24 cellular contexts compared by ENCODE assay signal in genomic region chr15:62296756-62297507, GRCh38.
"Had no signal": no experiment of that assay in that cellular context is flagged by ENCODE, and none has a peak within 500 bp of the region (broad histone marks: within the 10 kb centered on the region; RNA-seq: fewer than 3 reads in every experiment).

No MANE protein-coding gene starts in this region.

- ATAC-seq: body of pancreas; foreskin keratinocyte; left cardiac atrium; stimulated activated memory B cell treated with anti-CD40 and anti-IgM and Interleukin-4, amounts not matched to agents 10 μg/mL and 1 μg/mL and 100 μg/mL, for 72 hours had no signal

- DNase-seq: activated CD4-positive, alpha-beta memory T cell treated with anti-CD3 and anti-CD28 coated beads for 36 hours; activated CD4-positive, alpha-beta T cell treated with anti-CD3 and anti-CD28 coated beads for 4 hours; activated CD4-positive, CD25-positive, alpha-beta regulatory T cell; activated effector memory CD4-positive, alpha-beta T cell treated with anti-CD3 and anti-CD28 coated beads, Interleukin-2, amount 50 U/mL, for 16 hours; activated naive CD4-positive, alpha-beta T cell treated with anti-CD3 and anti-CD28 coated beads, Interleukin-2, amount 10 ng/mL, durations not matched to agents 7 days and 5 days; body of pancreas; effector CD8-positive, alpha-beta T cell; foreskin keratinocyte; islet precursor cell; left cardiac atrium; nephron progenitor cell; occipital lobe; posterior cingulate gyrus; sigmoid colon; stimulated activated CD4-positive, alpha-beta T cell treated with anti-CD3 and anti-CD28 coated beads, Interleukin-15, amount 100 ng/mL, for 24 hours; stomach; T-helper 9 cell had no signal

- H3K27ac ChIP-seq: body of pancreas, cardiac muscle cell, foreskin keratinocyte, sigmoid colon, stomach, suprapubic skin, tibial nerve had no signal

- H3K4me1 Mint-ChIP-seq: activated naive CD4-positive, alpha-beta T cell treated with anti-CD3 and anti-CD28 coated beads, Interleukin-2, amount 10 ng/mL, durations not matched to agents 7 days and 5 days; memory B cell; stimulated activated memory B cell treated with anti-CD40 and anti-IgM and Interleukin-4, amounts not matched to agents 10 μg/mL and 1 μg/mL and 100 μg/mL, for 72 hours had no signal

- H3K27me3 ChIP-seq: body of pancreas, cardiac muscle cell, sigmoid colon, stomach, suprapubic skin, tibial nerve had no signal

- H3K9me3 ChIP-seq: body of pancreas, sigmoid colon, suprapubic skin had no signal

- H3K36me3 Mint-ChIP-seq: activated CD4-positive, alpha-beta memory T cell treated with anti-CD3 and anti-CD28 coated beads for 36 hours; activated naive CD4-positive, alpha-beta T cell treated with anti-CD3 and anti-CD28 coated beads, Interleukin-2, amount 10 ng/mL, durations not matched to agents 7 days and 5 days; memory B cell; stimulated activated memory B cell treated with anti-CD40 and anti-IgM and Interleukin-4, amounts not matched to agents 10 μg/mL and 1 μg/mL and 100 μg/mL, for 72 hours had no signal

- H3K36me3 ChIP-seq: cardiac muscle cell, sigmoid colon, stomach, suprapubic skin, tibial nerve had no signal

- H3K4me2 ChIP-seq: smooth muscle cell had no signal

- H3K4me3 Mint-ChIP-seq: activated CD4-positive, alpha-beta memory T cell treated with anti-CD3 and anti-CD28 coated beads for 36 hours; activated naive CD4-positive, alpha-beta T cell treated with anti-CD3 and anti-CD28 coated beads, Interleukin-2, amount 10 ng/mL, durations not matched to agents 7 days and 5 days; dendritic cell treated with granulocyte-macrophage colony-stimulating factor and Interleukin-4, amounts not matched to agents 40 ng/mL and 50 ng/mL, for 4 days; memory B cell; nephron progenitor cell; stimulated activated memory B cell treated with anti-CD40 and anti-IgM and Interleukin-4, amounts not matched to agents 10 μg/mL and 1 μg/mL and 100 μg/mL, for 72 hours had no signal

- H3K27ac Mint-ChIP-seq: activated CD4-positive, alpha-beta memory T cell treated with anti-CD3 and anti-CD28 coated beads for 36 hours; activated naive CD4-positive, alpha-beta T cell treated with anti-CD3 and anti-CD28 coated beads, Interleukin-2, amount 10 ng/mL, durations not matched to agents 7 days and 5 days; dendritic cell treated with granulocyte-macrophage colony-stimulating factor and Interleukin-4, amounts not matched to agents 40 ng/mL and 50 ng/mL, for 4 days; memory B cell; nephron progenitor cell; stimulated activated memory B cell treated with anti-CD40 and anti-IgM and Interleukin-4, amounts not matched to agents 10 μg/mL and 1 μg/mL and 100 μg/mL, for 72 hours had no signal

- H3K9me3 Mint-ChIP-seq: activated CD4-positive, alpha-beta memory T cell treated with anti-CD3 and anti-CD28 coated beads for 36 hours; activated naive CD4-positive, alpha-beta T cell treated with anti-CD3 and anti-CD28 coated beads, Interleukin-2, amount 10 ng/mL, durations not matched to agents 7 days and 5 days had no signal

- H3K4me3 ChIP-seq: body of pancreas, cardiac muscle cell, sigmoid colon, smooth muscle cell, stomach, suprapubic skin, tibial nerve had no signal

- H3K4me1 ChIP-seq: foreskin keratinocyte had no signal
